ENCODE assay signal across 28 cellular contexts in genomic region chrX:32744906-32745305, GRCh38.
"Had no signal": no experiment of that assay in that cellular context is flagged by ENCODE, and none has a peak within 500 bp of the region (broad histone marks: within the 10 kb centered on the region; RNA-seq: fewer than 3 reads in every experiment).

No MANE protein-coding gene starts in this region.

- H3K4me1 ChIP-seq: foreskin keratinocyte, prostate gland, spleen had no signal

- ATAC-seq: foreskin keratinocyte; heart left ventricle; naive thymus-derived CD4-positive, alpha-beta T cell; T-cell had no signal

- H3K27ac ChIP-seq: dorsolateral prefrontal cortex, foreskin keratinocyte, ovary, prostate gland, right atrium auricular region, spleen, uterus had no signal

- H3K4me3 ChIP-seq: coronary artery, dorsolateral prefrontal cortex, heart left ventricle, ovary, prostate gland, right atrium auricular region, spleen, thoracic aorta, uterus had no signal

- H3K9me3 ChIP-seq: heart left ventricle, ovary, prostate gland, right atrium auricular region, spleen, thoracic aorta, uterus had no signal

- FAIRE-seq: bronchial epithelial cell had no signal

- H3K27me3 ChIP-seq: foreskin keratinocyte, heart left ventricle, ovary, right atrium auricular region, spleen, uterus had no signal

- DNase-seq: activated CD4-positive, alpha-beta T cell treated with anti-CD3 and anti-CD28 coated beads for 4 hours; activated CD4-positive, alpha-beta T cell treated with anti-CD3 and anti-CD28 coated beads, Interleukin-2, amount 50 U/mL, for 4 hours; activated CD8-positive, alpha-beta memory T cell treated with anti-CD3 and anti-CD28 coated beads, Interleukin-2, amount 50 U/mL, for 4 hours; activated gamma-delta T cell; activated naive CD4-positive, alpha-beta T cell treated with anti-CD3 and anti-CD28 coated beads, Interleukin-2, amount 10 ng/mL, durations not matched to agents 7 days and 5 days; activated naive CD8-positive, alpha-beta T cell treated with anti-CD3 and anti-CD28 coated beads, Interleukin-2, amount 10 ng/mL, durations not matched to agents 7 days and 5 days; activated T-cell treated with anti-CD3 and anti-CD28 coated beads, Interleukin-2, amount 50 U/mL, for 24 hours; amniotic stem cell; cerebellar nuclear complex; dorsolateral prefrontal cortex; effector memory CD4-positive, alpha-beta T cell; erythroblast; heart left ventricle; hypothalamus; immature natural killer cell; midbrain; naive thymus-derived CD4-positive, alpha-beta T cell; ovary; spleen; stimulated activated CD4-positive, alpha-beta T cell treated with anti-CD3 and anti-CD28 coated beads, Interleukin-2, amount 100 ng/mL, for 48 hours; T-cell; uterus had no signal

- H3K36me3 ChIP-seq: heart left ventricle, ovary, prostate gland, right atrium auricular region, spleen, thoracic aorta, uterus had no signal
